In the genomic region with DNA sequence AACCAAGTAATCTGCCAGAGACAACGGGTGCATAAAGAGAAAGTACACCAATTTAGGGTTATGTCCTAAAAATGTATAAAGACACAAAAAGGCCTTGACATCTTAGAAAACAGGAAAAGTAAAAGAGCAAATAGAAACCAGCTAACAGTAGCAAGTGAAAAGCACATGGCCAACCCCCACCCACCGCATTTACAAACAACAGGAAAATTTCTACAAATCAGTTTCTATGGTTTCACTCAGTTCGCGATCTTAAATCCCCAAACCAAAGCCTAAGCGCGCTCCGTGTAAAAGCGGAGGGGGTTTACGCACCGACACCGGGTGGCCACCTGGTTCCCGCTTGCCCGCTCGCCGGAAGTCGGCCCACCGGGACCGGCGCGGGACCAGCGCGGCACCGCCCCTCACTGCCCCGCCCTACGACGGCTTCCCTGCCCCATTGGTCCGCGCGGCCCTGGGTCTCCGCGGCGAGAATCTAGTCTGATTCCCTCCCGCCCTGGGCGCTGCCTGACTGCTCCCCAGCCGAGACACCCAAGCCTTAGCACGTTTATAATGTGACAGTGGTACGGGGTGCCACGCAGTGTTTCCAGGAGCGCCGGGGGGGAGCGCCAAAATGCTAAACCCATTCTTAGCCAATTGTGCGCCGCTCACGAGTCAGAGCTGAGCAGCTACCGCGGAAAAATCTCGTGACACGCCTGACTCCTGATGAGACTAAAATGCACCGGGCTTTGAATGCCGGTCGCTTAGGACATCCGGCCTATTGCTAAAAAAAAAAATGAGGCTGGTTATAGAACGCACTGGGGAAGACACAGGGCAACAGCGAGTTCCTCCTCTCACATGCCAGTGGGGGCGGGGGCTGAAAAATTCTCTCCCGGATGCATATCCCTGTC, we compare ENCODE assay signal across 8 cellular contexts. TPM values are rescaled to one million over a fixed set of nuclear protein-coding genes. Genes with fewer than 3 reads are reported as not detected.
A peak's percentile ranks its signal among the peaks of the same experiment; 100 is the strongest.
DNase-seq lines count a peak whose midpoint lies in the region; ATAC-seq, FAIRE-seq and TF ChIP-seq lines count a peak whose summit lies in the region.

A gene (minus strand): TSS at position 362 of the 884 bp plus-strand sequence. CDS start 2,802 bp downstream, outside the sequence.

- H3K23me2 ChIP-seq in H1 (ENCODE audit: low read depth, low read length): peaks cover 10% of the 10 kb centered on the region

- no peaks in the 10 kb centered on the region for H3K9me3 ChIP-seq in CD8-positive, alpha-beta memory T cell (ENCODE audit: low read length)
- no peaks in the 10 kb centered on the region for H3K9me3 ChIP-seq in H1 (ENCODE audit: insufficient read depth in 2 of 2, low read depth in 1 of 2, low read length in 1 of 2)

- H3K4me3 ChIP-seq in CD8-positive, alpha-beta memory T cell (ENCODE audit: low read length): peak within 1 kb of the TSS; percentile 98
- H3K4me3 ChIP-seq in H1 (ENCODE audit: extremely low read depth in 1 of 4, insufficient read depth in 2 of 4, low read depth in 3 of 4, low read length in 4 of 4): peak within 1 kb of the TSS; percentile 91 to 99 (median 95)

- no peak; a peak in 1 of 3 replicates for TF ChIP-seq EP300 in H1 (IDR thresholded peaks at IDR 0.05; ENCODE audit: borderline replicate concordance in 1 of 2, low read depth in 2 of 2, low read length in 2 of 2)

- no peaks in the 10 kb centered on the region for H3K9me3 Mint-ChIP-seq in CD8-positive, alpha-beta memory T cell

- no peak for FAIRE-seq in H1 (lab: Jason Lieb, UNC)

- H3K27ac ChIP-seq in CD8-positive, alpha-beta memory T cell (ENCODE audit: low read depth, low read length): peak within 1 kb of the TSS; percentile 99
- peak within 1 kb of the TSS; percentile 99 for H3K27ac ChIP-seq in H1 (ENCODE audit: low read depth, low read length)

- peak within 1 kb of the TSS; percentile 100; the same call in 1 of the 2 replicates for H2BK12ac ChIP-seq in H1 (ENCODE audit: low read depth, low read length)

- peak within 1 kb of the TSS; percentile 83 for H4K91ac ChIP-seq in H1 (replicated peaks; ENCODE audit: insufficient read length, low read length)

- H3K9ac ChIP-seq in H1 (replicated peaks in 1 of 4; ENCODE audit: extremely low read depth in 1 of 4, low read depth in 3 of 4, low read length in 3 of 4): peak within 1 kb of the TSS; percentile 97 to 100 (median 98)

- H3K36me3 ChIP-seq in CD8-positive, alpha-beta memory T cell (ENCODE audit: insufficient read depth, low read length): peaks cover 15% of the 10 kb centered on the region
- H3K36me3 ChIP-seq in H1 (ENCODE audit: control insufficient read depth in 2 of 4, insufficient read depth in 4 of 4, low read length in 3 of 4): peaks cover 11 to 43% (median 19%) of the 10 kb centered on the region in 4 experiments

- no peaks in the 10 kb centered on the region; the same call in 1 of the 2 replicates for H3K79me1 ChIP-seq in H1 (ENCODE audit: low read depth, low read length)

- peak within 1 kb of the TSS; percentile 88 for H4K5ac ChIP-seq in H1 (ENCODE audit: insufficient read length, low read depth, low read length)

- no peak within 1 kb of the TSS for H3K14ac ChIP-seq in H1 (ENCODE audit: insufficient read length)

- H2BK120ac ChIP-seq in H1 (replicated peaks; ENCODE audit: low read depth, low read length): no peak within 1 kb of the TSS

- peak within 1 kb of the TSS; percentile 93; the same call in 1 of the 2 replicates for H2AFZ ChIP-seq in H1 (ENCODE audit: low read length)

- H3K27me3 Mint-ChIP-seq in CD8-positive, alpha-beta memory T cell: peaks cover 0 to 2% of the 10 kb centered on the region in 2 donors

- TF ChIP-seq POLR2A in H1 (IDR thresholded peaks at IDR 0.05; ENCODE audit: control extremely low read depth in 1 of 2, low read depth in 2 of 2, low read length in 2 of 2): peak; percentile 57 to 75

- peak within 1 kb of the TSS; percentile 99 to 100 (median 100) for H3K27ac Mint-ChIP-seq in CD8-positive, alpha-beta memory T cell

- H3K36me3 Mint-ChIP-seq in CD8-positive, alpha-beta memory T cell: peaks cover 7 to 46% (median 10%) of the 10 kb centered on the region in 3 donors

- peak within 1 kb of the TSS; percentile 55; the same call in 1 of the 2 replicates for H2BK20ac ChIP-seq in H1 (ENCODE audit: low read length)

- no peak for TF ChIP-seq RAD21 in H1 (IDR thresholded peaks at IDR 0.05 in 1 of 2, conservative IDR thresholded peaks at IDR 0.05 in 1 of 2; ENCODE audit: low read depth in 2 of 2, low read length in 2 of 2)

- H2BK15ac ChIP-seq in H1 (ENCODE audit: low read length): peak within 1 kb of the TSS; percentile 65; the same call in 1 of the 2 replicates

- H2AK5ac ChIP-seq in H1 (ENCODE audit: low read depth, low read length): peak within 1 kb of the TSS; percentile 88

- POLR2A ChIA-PET in CD8-positive, alpha-beta memory T cell (lab: Charles Lee): interaction anchor here (0.6 to 5.3 kb wide), 11 partner anchors 9 to 814 kb away, joined by 3 to 56 read pairs (median 5); a partner anchor contains a TSS
- POLR2A ChIA-PET in H1 (lab: Charles Lee; ENCODE audit: partially characterized antibody): interaction anchor here (0.8 to 6.3 kb wide), 12 partner anchors 10 to 180 kb away, joined by 3 to 64 read pairs (median 4); a partner anchor contains a TSS

- H3K27me3 ChIP-seq in CD8-positive, alpha-beta memory T cell (ENCODE audit: insufficient read depth, low read length, poor library complexity, severe bottlenecking): no peaks in the 10 kb centered on the region
- H3K27me3 ChIP-seq in H1 (replicated peaks in 1 of 4; ENCODE audit: control insufficient read depth in 3 of 4, extremely low read depth in 1 of 4, insufficient read depth in 3 of 4, low read length in 3 of 4): no peaks in the 10 kb centered on the region

- peak within 1 kb of the TSS; percentile 99 for H4K8ac ChIP-seq in H1 (ENCODE audit: extremely low read depth, insufficient read depth, low read length)

- peak within 1 kb of the TSS; percentile 76 to 79 for H3K4me2 ChIP-seq in H1 (ENCODE audit: insufficient read depth in 1 of 2, low read depth in 2 of 2, low read length in 2 of 2)

- peaks cover 36% of the 10 kb centered on the region for H3K4me1 ChIP-seq in CD8-positive, alpha-beta memory T cell (ENCODE audit: insufficient read depth, low read length)
- H3K4me1 ChIP-seq in H1 (replicated peaks in 1 of 4; ENCODE audit: control insufficient read depth in 3 of 4, insufficient read depth in 4 of 4, low read length in 3 of 4): peaks cover 0 to 2% (median 0%) of the 10 kb centered on the region in 4 experiments; a peak in 3 of 7 replicates

- no peak within 1 kb of the TSS for H3K23ac ChIP-seq in H1 (ENCODE audit: insufficient read length)

- peaks cover 48 to 86% of the 10 kb centered on the region in 2 experiments for H3K79me2 ChIP-seq in H1 (ENCODE audit: control insufficient read depth in 1 of 2, insufficient read depth in 2 of 2, low read length in 2 of 2)

- peak within 1 kb of the TSS; percentile 93 to 100 (median 98) for H3K4me3 Mint-ChIP-seq in CD8-positive, alpha-beta memory T cell

- H3K4ac ChIP-seq in H1 (replicated peaks; ENCODE audit: insufficient read length, low read depth, low read length): peak within 1 kb of the TSS; percentile 75

- WGBS in H1 (ENCODE audit: extremely low coverage in 1 of 2, insufficient coverage in 1 of 2, insufficient read length in 1 of 2, insufficient replicate concordance in 2 of 2, low coverage in 1 of 2, low lambda C conversion rate in 2 of 2, missing lambda C conversion rate in 1 of 2), 2 experiments: 2% methylated on average over 56 of the region's 56 CpGs; no CpG with 5 or more reads in 1 of the 2 experiments

- TF ChIP-seq CTCF in H1 (IDR thresholded peaks at IDR 0.05; ENCODE audit: control extremely low read depth in 1 of 3, insufficient read depth in 1 of 3, low read depth in 1 of 3, low read length in 3 of 3): no peak

- H3K56ac ChIP-seq in H1 (replicated peaks; ENCODE audit: insufficient read length, low read depth, low read length): peak within 1 kb of the TSS; percentile 91

- peak within 1 kb of the TSS; percentile 98 for H3K18ac ChIP-seq in H1 (ENCODE audit: extremely low read depth, low read length)

- DNase-seq in CD8-positive, alpha-beta memory T cell: peak; percentile 75 to 87 (median 80)
- DNase-seq in HK-2 (ENCODE audit: unreplicated experiment): peak; percentile 78
- peak; percentile 79 to 80 for DNase-seq in NOMO-1 (lab: John Stamatoyannopoulos, UW; ENCODE audit: unreplicated experiment in 2 of 2)
- DNase-seq in activated CD8-positive, alpha-beta memory T cell treated with anti-CD3 and anti-CD28 coated beads for 4 hours (ENCODE audit: low read depth in 2 of 2): peak; percentile 65 to 66
- peak; percentile 39 to 87 for DNase-seq in H1 (ENCODE audit: low read depth in 1 of 2, low spot score in 2 of 2)
- DNase-seq in mesenteric fat pad (ENCODE audit: low spot score): peak; percentile 95
- peak; percentile 68 for DNase-seq in stimulated activated CD8-positive, alpha-beta memory T cell treated with anti-CD3 and anti-CD28 coated beads, Interleukin-15, amount 100 ng/mL, for 24 hours (ENCODE audit: low read depth)

- H2BK5ac ChIP-seq in H1 (ENCODE audit: low read depth, low read length): peak within 1 kb of the TSS; percentile 99

- ATAC-seq in GM19455 (IDR thresholded peaks at IDR 0.05; ENCODE audit: unreplicated experiment): peak; percentile 56

- peaks cover 48 to 62% (median 59%) of the 10 kb centered on the region in 3 donors for H3K4me1 Mint-ChIP-seq in CD8-positive, alpha-beta memory T cell

- H4K20me1 ChIP-seq in H1 (replicated peaks in 1 of 2; ENCODE audit: control insufficient read depth in 1 of 2, insufficient read depth in 2 of 2, low read length in 2 of 2): peaks cover 7 to 10% of the 10 kb centered on the region in 2 experiments

- CTCF ChIA-PET in CD8-positive, alpha-beta memory T cell (lab: Charles Lee): interaction anchor here (1.3 to 2.6 kb wide), 2 partner anchors 51 to 62 kb away, joined by 4 to 10 read pairs; a partner anchor contains a TSS
- CTCF ChIA-PET in H1 (lab: Charles Lee; ENCODE audit: partially characterized antibody): no interaction called here

TF ChIP-seq in H1, 55 proteins besides CTCF, POLR2A, EP300 and RAD21 (continues in another document):
- TF ChIP-seq PHF8 (conservative IDR thresholded peaks at IDR 0.05; ENCODE audit: low read depth, low read length): peak; percentile 82
- TF ChIP-seq HDAC2 (IDR thresholded peaks at IDR 0.05; ENCODE audit: borderline replicate concordance in 1 of 2, low read depth in 2 of 2, low read length in 2 of 2): peak in 1 of 2 experiments; percentile 94; a peak in 2 of 4 replicates

RNA-seq across cellular contexts. Expression of the gene that starts here (rescaled TPM):
- total RNA-seq in CD8-positive, alpha-beta memory T cell: 100 to 1,000 TPM; 194 to 196 TPM
- 50.9 TPM for polyA plus RNA-seq in CD8-positive, alpha-beta memory T cell
- 231 TPM in 2 replicates for total RNA-seq in H1 (2021; fragmentation: NEBNext Ultra II Directional; extraction: Animal tissue kit (Norgen Biotek cat#: 25700))
- 20.6 and 23.1 TPM in 2 replicates for polyA plus RNA-seq in H1 (2011; rRNA removed)
- polyA plus RNA-seq in H1 (2011; cell fraction: cytosol; rRNA removed): 32.4 TPM
- polyA plus RNA-seq in H1 (2011; cell fraction: nucleus; rRNA removed): 34.4 TPM
- 102 to 135 TPM (median 114 TPM) in 4 replicates for polyA plus RNA-seq in H1 (2012, experiment 1 of 2)
- 31.4 TPM for polyA plus RNA-seq in H1 (2012, experiment 2 of 2)
- 104 TPM for polyA plus RNA-seq in H1 (2013, experiment 1 of 2)
- 101 TPM for polyA plus RNA-seq in H1 (2013, experiment 2 of 2)
- 44.5 and 61.3 TPM in 2 replicates for polyA minus RNA-seq in H1 (2011; rRNA and poly(A)+ RNA removed)
- polyA minus RNA-seq in H1 (2011; cell fraction: cytosol; rRNA and poly(A)+ RNA removed): 44.6 TPM
- polyA minus RNA-seq in H1 (2011; cell fraction: nucleus; rRNA and poly(A)+ RNA removed): 64.5 TPM
- total RNA-seq in mesenteric fat pad: 99.0 TPM

Comparison
In these comparisons a context has a peak if more than half of its experiments do, and no peak if none do; other contexts are left out.
1. Peak in every context shown above with its lines: DNase-seq, ATAC-seq, H3K4me3 ChIP-seq and H3K27ac ChIP-seq.